In the genomic region with DNA sequence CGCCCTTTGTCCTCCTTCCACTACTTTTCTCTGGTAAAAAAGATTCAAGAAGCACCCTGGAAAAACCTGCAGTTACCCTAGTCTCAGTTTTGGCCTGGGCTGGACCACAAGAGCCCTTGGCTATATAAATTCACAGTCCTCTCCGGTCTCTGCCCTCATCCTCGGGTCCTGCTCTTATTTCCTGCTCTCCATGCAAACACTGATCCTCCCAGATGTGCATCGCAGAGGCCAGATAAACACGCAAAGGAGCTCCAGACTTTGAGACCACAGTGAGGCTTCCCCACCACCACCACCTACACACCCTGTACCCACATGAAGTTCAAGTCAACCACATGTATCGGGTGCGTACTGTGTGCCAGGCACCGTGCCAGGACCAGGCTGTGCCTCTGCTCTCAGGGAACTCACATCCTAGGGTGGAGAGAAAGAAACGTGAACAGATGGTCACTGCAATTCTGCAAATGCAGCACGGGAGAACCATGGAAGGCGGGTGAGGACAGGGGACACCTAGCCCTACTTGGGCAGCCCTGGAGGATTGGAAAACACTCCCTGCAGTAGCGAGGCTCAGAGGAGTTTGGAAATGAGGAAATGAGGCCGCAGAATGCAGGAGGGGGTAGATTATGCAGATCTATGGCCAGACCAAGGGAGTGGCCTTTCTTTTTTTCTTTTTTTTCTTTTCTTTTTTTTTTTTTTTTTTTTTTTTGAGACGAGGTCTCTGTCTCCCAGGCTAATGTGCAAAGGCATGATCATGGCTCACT, we compare ENCODE assay signal across 8 cellular contexts. TPM values are rescaled to one million over a fixed set of nuclear protein-coding genes. Genes with fewer than 3 reads are reported as not detected.
DNase-seq lines count a peak whose midpoint lies in the region; ATAC-seq and TF ChIP-seq lines count a peak whose summit lies in the region.

No MANE protein-coding gene starts in this region.

- H3K9me2 ChIP-seq in SK-N-SH = no peaks in the 10 kb centered on the region

- CTCF ChIA-PET in SK-N-SH (lab: Yijun Ruan, JAX) = interaction anchor here (0.8 to 3.1 kb wide), 8 partner anchors 11 to 239 kb away, joined by 3 to 18 read pairs (median 4); no protein-coding TSS in a partner anchor

- H3K27ac Mint-ChIP-seq in activated naive CD8-positive, alpha-beta T cell treated with anti-CD3 and anti-CD28 coated beads, Interleukin-2, amount 10 ng/mL, durations not matched to agents 7 days and 5 days = peak overlapping the region; percentile 89
- peak overlapping the region; percentile 92 for H3K27ac Mint-ChIP-seq in progenitor cell of endocrine pancreas

- peak overlapping the region; percentile 85; the same call in 1 of the 2 replicates for H2AFZ ChIP-seq in SK-N-SH (ENCODE audit: low read depth)

- DNase-seq in GM04503 (ENCODE audit: low read depth) (peak; percentile 21), SK-N-SH (peak; percentile 64), heart right ventricle (peak; percentile 48 to 71), progenitor cell of endocrine pancreas (ENCODE audit: low spot score, unreplicated experiment) (no peak), GOT3 (lab: John Stamatoyannopoulos, UW) (no peak)
- DNase-seq in activated naive CD8-positive, alpha-beta T cell treated with anti-CD3 and anti-CD28 coated beads, Interleukin-2, amount 10 ng/mL, durations not matched to agents 7 days and 5 days = peak; percentile 62

- intact Hi-C loops in heart right ventricle (cut with DNase I) = loop anchor here in 8 of 10 donors (2.0 to 10.0 kb wide), 9 partner anchors 55 to 250 kb away; a partner anchor contains a TSS

- H3K9me3 ChIP-seq in SK-N-SH = no peaks in the 10 kb centered on the region
- no peaks in the 10 kb centered on the region for H3K9me3 ChIP-seq in heart right ventricle

- peaks cover 15% of the 10 kb centered on the region for H3F3A ChIP-seq in SK-N-SH (replicated peaks; ENCODE audit: insufficient read depth)

- peak overlapping the region; percentile 48 to 58 for H3K4me3 ChIP-seq in SK-N-SH (ENCODE audit: low read depth in 2 of 2, low read length in 1 of 2)
- H3K4me3 ChIP-seq in heart right ventricle = peak overlapping the region; percentile 19 to 63 (median 50)

- H3K27me3 ChIP-seq in SK-N-SH (ENCODE audit: insufficient read depth) (no peaks in the 10 kb centered on the region), heart right ventricle (no peaks in the 10 kb centered on the region)

- peak overlapping the region; percentile 84 for H3K4me3 Mint-ChIP-seq in activated naive CD8-positive, alpha-beta T cell treated with anti-CD3 and anti-CD28 coated beads, Interleukin-2, amount 10 ng/mL, durations not matched to agents 7 days and 5 days
- H3K4me3 Mint-ChIP-seq in progenitor cell of endocrine pancreas (ENCODE audit: low read depth) = peak overlapping the region; percentile 75

- H3K4me1 ChIP-seq in SK-N-SH (ENCODE audit: control insufficient read depth in 1 of 2, insufficient read depth in 2 of 2, low read depth in 1 of 2, low read length in 1 of 2) (peaks cover 8 to 17% of the 10 kb centered on the region in 2 experiments; a peak in 2 of 4 replicates), heart right ventricle (peaks cover 20 to 56% (median 42%) of the 10 kb centered on the region in 9 donors)

- no peak for TF ChIP-seq EP300 in SK-N-SH (IDR thresholded peaks at IDR 0.05; ENCODE audit: borderline replicate concordance in 1 of 2, low read depth in 1 of 2, low read length in 1 of 2)

- POLR2A ChIA-PET in SK-N-SH (lab: Yijun Ruan, JAX) = interaction anchor here (0.6 to 1.2 kb wide), 4 partner anchors 10 to 265 kb away, joined by 3 to 4 read pairs (median 3); a partner anchor contains a TSS
- POLR2A ChIA-PET in activated naive CD8-positive, alpha-beta T cell treated with anti-CD3 and anti-CD28 coated beads, Interleukin-2, amount 10 ng/mL, durations not matched to agents 7 days and 5 days (lab: Charles Lee) = interaction anchor here (3.9 to 4.2 kb wide), 2 partner anchors 10 to 120 kb away, joined by 8 to 30 read pairs; no protein-coding TSS in a partner anchor

- H3K79me2 ChIP-seq in SK-N-SH (ENCODE audit: insufficient read depth) = 0 out of 2 replicates have a peak, but pooled peaks cover 8% of the 10 kb centered on the region

- 38% methylated on average over 14 of the region's 14 CpGs for WGBS in SK-N-SH (ENCODE audit: low lambda C conversion rate)
- 11 to 13% methylated on average over 13 to 14 of the region's 14 CpGs for WGBS in heart right ventricle, 2 donors

- ATAC-seq in HG03460 (IDR thresholded peaks at IDR 0.05; ENCODE audit: unreplicated experiment) (peak; percentile 11), heart right ventricle (peak; percentile 1 to 51 (median 24)), HG02642 (IDR thresholded peaks at IDR 0.05; ENCODE audit: poor library complexity, unreplicated experiment) (no peak)
- ATAC-seq in activated naive CD8-positive, alpha-beta T cell treated with anti-CD3 and anti-CD28 coated beads, Interleukin-2, amount 10 ng/mL, durations not matched to agents 7 days and 5 days (ENCODE audit: low read depth) = peak; percentile 4

- H3K36me3 ChIP-seq in SK-N-SH (replicated peaks in 1 of 2; ENCODE audit: control insufficient read depth in 1 of 2, insufficient read depth in 2 of 2, low read length in 1 of 2) (peaks cover 0 to 26% of the 10 kb centered on the region in 2 experiments), heart right ventricle (peaks cover 0 to 34% (median 27%) of the 10 kb centered on the region in 9 donors)

- no peaks in the 10 kb centered on the region for H3K9me3 Mint-ChIP-seq in activated naive CD8-positive, alpha-beta T cell treated with anti-CD3 and anti-CD28 coated beads, Interleukin-2, amount 10 ng/mL, durations not matched to agents 7 days and 5 days
- H3K9me3 Mint-ChIP-seq in progenitor cell of endocrine pancreas (ENCODE audit: low read depth) = no peaks in the 10 kb centered on the region

- peak overlapping the region; percentile 71 to 93 for H3K27ac ChIP-seq in SK-N-SH (ENCODE audit: low read depth in 2 of 2, low read length in 1 of 2)
- peak overlapping the region; percentile 81 to 95 (median 92) for H3K27ac ChIP-seq in heart right ventricle

- H3K36me3 Mint-ChIP-seq in activated naive CD8-positive, alpha-beta T cell treated with anti-CD3 and anti-CD28 coated beads, Interleukin-2, amount 10 ng/mL, durations not matched to agents 7 days and 5 days = peaks cover 6% of the 10 kb centered on the region
- peaks cover 3% of the 10 kb centered on the region for H3K36me3 Mint-ChIP-seq in progenitor cell of endocrine pancreas (ENCODE audit: insufficient read depth)

- TF ChIP-seq CTCF in SK-N-SH (IDR thresholded peaks at IDR 0.05) = no peak
- no peak for TF ChIP-seq CTCF in heart right ventricle (IDR thresholded peaks at IDR 0.05)
- no peak for TF ChIP-seq CTCF in progenitor cell of endocrine pancreas (IDR thresholded peaks at IDR 0.05; ENCODE audit: unreplicated experiment)

- no peaks in the 10 kb centered on the region for H4K20me1 ChIP-seq in SK-N-SH (ENCODE audit: insufficient read depth)

- peak overlapping the region; percentile 93 for H3K4me2 ChIP-seq in SK-N-SH

- no peak for TF ChIP-seq RAD21 in SK-N-SH (IDR thresholded peaks at IDR 0.05; ENCODE audit: low read length)

- peaks cover 37% of the 10 kb centered on the region for H3K4me1 Mint-ChIP-seq in activated naive CD8-positive, alpha-beta T cell treated with anti-CD3 and anti-CD28 coated beads, Interleukin-2, amount 10 ng/mL, durations not matched to agents 7 days and 5 days
- peaks cover 13% of the 10 kb centered on the region for H3K4me1 Mint-ChIP-seq in progenitor cell of endocrine pancreas (ENCODE audit: low read depth)

- H3K9ac ChIP-seq in SK-N-SH = peak overlapping the region; percentile 63

- H3K27me3 Mint-ChIP-seq in activated naive CD8-positive, alpha-beta T cell treated with anti-CD3 and anti-CD28 coated beads, Interleukin-2, amount 10 ng/mL, durations not matched to agents 7 days and 5 days = peaks cover 7% of the 10 kb centered on the region
- H3K27me3 Mint-ChIP-seq in progenitor cell of endocrine pancreas = no peaks in the 10 kb centered on the region

TF ChIP-seq in SK-N-SH, 30 proteins besides CTCF, POLR2A, EP300 and RAD21 (continues in another document):
- TF ChIP-seq FOXJ3 (CRISPR knock-in tag; IDR thresholded peaks at IDR 0.05) (0 out of 2 replicates have a peak, but pooled peaks have one; percentile 14), FOSL2 (IDR thresholded peaks at IDR 0.05; ENCODE audit: borderline replicate concordance, low read depth) (no peak)

RNA-seq across cellular contexts. Expression of a gene that starts 7.5 kb away (rescaled TPM):
- polyA plus RNA-seq in SK-N-SH (2012; rRNA removed) (78.5 and 88.0 TPM in 2 replicates), heart right ventricle (10 to 100 TPM; 84.2 to 95.0 TPM)
- polyA plus RNA-seq in SK-N-SH (2012; cell fraction: cytosol; rRNA removed) = 36.6 and 51.6 TPM in 2 replicates
- 82.0 and 102 TPM in 2 replicates for polyA plus RNA-seq in SK-N-SH (2012; cell fraction: nucleus; rRNA removed)
- 100 to 1,000 TPM; 169 to 174 TPM for total RNA-seq in activated naive CD8-positive, alpha-beta T cell treated with anti-CD3 and anti-CD28 coated beads, Interleukin-2, amount 10 ng/mL, durations not matched to agents 7 days and 5 days
- total RNA-seq in heart right ventricle (100 to 1,000 TPM in 2 of 10 donors, 10 to 100 TPM in 8; 77.9 to 118 (median 89.5) TPM), progenitor cell of endocrine pancreas (102 and 108 TPM in 2 replicates)

RNA-seq across cellular contexts. Expression of a gene that starts 11.8 kb away (rescaled TPM):
- polyA plus RNA-seq in SK-N-SH (2012; rRNA removed) (under 0.01 and 0.02 TPM in 2 replicates), heart right ventricle (under 1 TPM in 1 of 2 donors, not detected in 1; 0.06 TPM)
- polyA plus RNA-seq in SK-N-SH (2012; cell fraction: cytosol; rRNA removed) = not detected in 2 replicates
- 0.05 and 0.10 TPM in 2 replicates for polyA plus RNA-seq in SK-N-SH (2012; cell fraction: nucleus; rRNA removed)
- total RNA-seq in activated naive CD8-positive, alpha-beta T cell treated with anti-CD3 and anti-CD28 coated beads, Interleukin-2, amount 10 ng/mL, durations not matched to agents 7 days and 5 days = not detected
- total RNA-seq in heart right ventricle (not detected), progenitor cell of endocrine pancreas (281 and 305 TPM in 2 replicates)

RNA-seq across cellular contexts. Expression of a gene that starts 25.1 kb away (rescaled TPM):
- polyA plus RNA-seq in SK-N-SH (2012; rRNA removed) (0.26 and 0.31 TPM in 2 replicates), heart right ventricle (1 to 10 TPM; 4.5 to 8.0 TPM)
- polyA plus RNA-seq in SK-N-SH (2012; cell fraction: cytosol; rRNA removed) = 0.13 and 0.24 TPM in 2 replicates
- 0.25 and 0.56 TPM in 2 replicates for polyA plus RNA-seq in SK-N-SH (2012; cell fraction: nucleus; rRNA removed)
- 1 to 10 TPM; 1.6 to 1.7 TPM for total RNA-seq in activated naive CD8-positive, alpha-beta T cell treated with anti-CD3 and anti-CD28 coated beads, Interleukin-2, amount 10 ng/mL, durations not matched to agents 7 days and 5 days
- total RNA-seq in heart right ventricle (1 to 10 TPM in 9 of 10 donors, under 1 TPM in 1; 0.64 to 9.1 (median 4.0) TPM), progenitor cell of endocrine pancreas (0.33 and 0.34 TPM in 2 replicates)

RNA-seq across cellular contexts. Expression of a gene that starts 50.5 kb away (rescaled TPM):
- polyA plus RNA-seq in SK-N-SH (2012; rRNA removed) (0.18 and 0.26 TPM in 2 replicates), heart right ventricle (under 1 TPM in 1 of 2 donors, not detected in 1; 0.04 TPM)
- polyA plus RNA-seq in SK-N-SH (2012; cell fraction: cytosol; rRNA removed) = 0.08 and 0.12 TPM in 2 replicates
- polyA plus RNA-seq in SK-N-SH (2012; cell fraction: nucleus; rRNA removed) = 0.64 and 0.94 TPM in 2 replicates
- total RNA-seq in activated naive CD8-positive, alpha-beta T cell treated with anti-CD3 and anti-CD28 coated beads, Interleukin-2, amount 10 ng/mL, durations not matched to agents 7 days and 5 days = not detected
- total RNA-seq in heart right ventricle (not detected), progenitor cell of endocrine pancreas (3.3 and 3.8 TPM in 2 replicates)

Comparison
In these comparisons a context has a peak if more than half of its experiments do, and no peak if none do; other contexts are left out.
1. DNase-seq: peak in GM04503 (single experiment), SK-N-SH (single experiment), activated naive CD8-positive, alpha-beta T cell treated with anti-CD3 and anti-CD28 coated beads, Interleukin-2, amount 10 ng/mL, durations not matched to agents 7 days and 5 days (single experiment) and heart right ventricle (2 of 2); none in progenitor cell of endocrine pancreas (single experiment) and GOT3 (single experiment).
2. RNA of a gene that starts 11.8 kb away (total RNA-seq): 281 to 305 TPM in progenitor cell of endocrine pancreas; not detected in activated naive CD8-positive, alpha-beta T cell treated with anti-CD3 and anti-CD28 coated beads, Interleukin-2, amount 10 ng/mL, durations not matched to agents 7 days and 5 days and not detected in heart right ventricle; every median in the first group is over 100 times any median in the second.